7 cellular contexts compared by ENCODE assay signal in genomic region chr11:9972917-9973504, GRCh38.
DNase-seq lines count a peak whose midpoint lies in the region; ATAC-seq and TF ChIP-seq lines count a peak whose summit lies in the region.

No MANE protein-coding gene starts in this region.

- no peak overlapping the region for H3K4me3 ChIP-seq in DOHH2 (ENCODE audit: low read length)
- no peak overlapping the region for H3K4me3 ChIP-seq in astrocyte of the spinal cord (ENCODE audit: low read depth, low read length)

- no peaks in the 10 kb centered on the region for H3K27me3 ChIP-seq in DOHH2 (ENCODE audit: control insufficient read depth, low read length)

- H3K4me3 Mint-ChIP-seq in immature natural killer cell: no peak overlapping the region

- no peaks in the 10 kb centered on the region for H3K36me3 ChIP-seq in DOHH2 (ENCODE audit: control insufficient read depth, low read length)

- H3K9me2 ChIP-seq in DOHH2 (replicated peaks; ENCODE audit: control insufficient read depth, low read length): no peaks in the 10 kb centered on the region

- no peaks in the 10 kb centered on the region for H3K27me3 Mint-ChIP-seq in immature natural killer cell (ENCODE audit: low read depth in 3 of 3)

- H3K36me3 Mint-ChIP-seq in immature natural killer cell: peaks cover 0 to 7% (median 4%) of the 10 kb centered on the region in 3 donors

- no peaks in the 10 kb centered on the region for H3K9me3 Mint-ChIP-seq in immature natural killer cell

- DNase-seq in H4 (ENCODE audit: low spot score) (peak; percentile 46), NCI-H69 (lab: John Stamatoyannopoulos, UW) (peak; percentile 74), astrocyte of the spinal cord (ENCODE audit: low read depth, low spot score) (peak; percentile 74), immature natural killer cell (peak in 2 of 3 donors; percentile 0 to 10)
- no peak for DNase-seq in stimulated activated naive CD8-positive, alpha-beta T cell treated with anti-CD3 and anti-CD28 coated beads, Interleukin-15, Interleukin-2, amounts not matched to agents 100 U/mL and 50 U/mL, for 24 hours

- H3K27ac ChIP-seq in DOHH2 (ENCODE audit: low read depth, low read length): no peak overlapping the region

- H3F3A ChIP-seq in DOHH2 (ENCODE audit: control insufficient read depth, insufficient read depth): no peaks in the 10 kb centered on the region

- peaks cover 9% of the 10 kb centered on the region for H3K4me1 ChIP-seq in DOHH2 (ENCODE audit: control insufficient read depth, low read length)

- H3K4me1 Mint-ChIP-seq in immature natural killer cell: no peaks in the 10 kb centered on the region

- no peak overlapping the region for H3K4me2 ChIP-seq in DOHH2 (ENCODE audit: low read length)

- peak; percentile 74 for TF ChIP-seq CTCF in DOHH2 (IDR thresholded peaks at IDR 0.05; ENCODE audit: low read depth, low read length, poor library complexity, severe bottlenecking)
- peak; percentile 70 for TF ChIP-seq CTCF in astrocyte of the spinal cord (IDR thresholded peaks at IDR 0.05; ENCODE audit: low read depth, low read length)

- in situ Hi-C loops in astrocyte of the spinal cord (cut with HindIII; ENCODE audit: low sequenced_read_pairs): no loop called here

- ATAC-seq in stimulated activated naive CD8-positive, alpha-beta T cell treated with anti-CD3 and anti-CD28 coated beads, Interleukin-15, Interleukin-2, amounts not matched to agents 100 U/mL and 50 U/mL, for 24 hours: peak; percentile 46
- ATAC-seq in HG03457 (IDR thresholded peaks at IDR 0.05; ENCODE audit: unreplicated experiment): no peak

- no peaks in the 10 kb centered on the region for H3K9me3 ChIP-seq in DOHH2 (ENCODE audit: control insufficient read depth, insufficient read depth, low read length)

- H4K20me1 ChIP-seq in DOHH2 (ENCODE audit: control insufficient read depth, insufficient read depth, low read depth, low read length): no peaks in the 10 kb centered on the region

- H3K79me2 ChIP-seq in DOHH2 (ENCODE audit: control insufficient read depth, low read length): no peaks in the 10 kb centered on the region

- no peak overlapping the region for H3K27ac Mint-ChIP-seq in immature natural killer cell
